10 cellular contexts compared by ENCODE assay signal in genomic region chr7:361680-362415, GRCh38.
DNase-seq lines count a peak whose midpoint lies in the region; ATAC-seq, FAIRE-seq and TF ChIP-seq lines count a peak whose summit lies in the region.
"Had no signal": no experiment of that assay in that cellular context is flagged by ENCODE, and none has a peak within 500 bp of the region (broad histone marks: within the 10 kb centered on the region; RNA-seq: fewer than 3 reads in every experiment).

No MANE protein-coding gene starts in this region.

- H3K4me1 Mint-ChIP-seq in stimulated activated naive CD8-positive, alpha-beta T cell treated with anti-CD3 and anti-CD28 coated beads, Interleukin-15, Interleukin-2, amounts not matched to agents 100 ng/mL and 50 ng/mL, for 24 hours (ENCODE audit: low read depth), result peaks cover 65% of the 10 kb centered on the region

- peaks cover 0 to 4% of the 10 kb centered on the region in 2 donors for H3K4me1 ChIP-seq in muscle layer of duodenum (ENCODE audit: control insufficient read depth in 1 of 2, insufficient read depth in 2 of 2, low read length in 2 of 2)

- H3K27ac ChIP-seq in muscle layer of duodenum (ENCODE audit: low read length), result peak overlapping the region; percentile 51

- H3K27me3 ChIP-seq in bronchial epithelial cell (ENCODE audit: control insufficient read depth, insufficient read depth, low read length) (peaks cover 2% of the 10 kb centered on the region), muscle layer of duodenum (ENCODE audit: low read depth, low read length) (no peaks in the 10 kb centered on the region)
- H3K27me3 ChIP-seq: body of pancreas had no signal

- H3K4me3 ChIP-seq in bronchial epithelial cell (ENCODE audit: low read depth, low read length) (no peak overlapping the region), muscle layer of duodenum (ENCODE audit: low read depth in 1 of 2, low read length in 2 of 2) (peak overlapping the region; percentile 9 to 47)
- H3K4me3 ChIP-seq: body of pancreas had no signal

- H3K27ac Mint-ChIP-seq in stimulated activated naive CD8-positive, alpha-beta T cell treated with anti-CD3 and anti-CD28 coated beads, Interleukin-15, Interleukin-2, amounts not matched to agents 100 ng/mL and 50 ng/mL, for 24 hours, result peak overlapping the region; percentile 86

- peak overlapping the region; percentile 76 for H3K4me3 Mint-ChIP-seq in stimulated activated naive CD8-positive, alpha-beta T cell treated with anti-CD3 and anti-CD28 coated beads, Interleukin-15, Interleukin-2, amounts not matched to agents 100 ng/mL and 50 ng/mL, for 24 hours

- TF ChIP-seq CTCF in bronchial epithelial cell (IDR thresholded peaks at IDR 0.05; ENCODE audit: insufficient read depth, low read length, severe bottlenecking), result no peak

- ATAC-seq in stimulated activated naive CD8-positive, alpha-beta T cell treated with anti-CD3 and anti-CD28 coated beads, Interleukin-15, Interleukin-2, amounts not matched to agents 100 U/mL and 50 U/mL, for 24 hours, result no peak
- ATAC-seq in HG03565 (IDR thresholded peaks at IDR 0.05; ENCODE audit: unreplicated experiment) (no peak), HG03469 (IDR thresholded peaks at IDR 0.05; ENCODE audit: unreplicated experiment) (no peak), HG02759 (IDR thresholded peaks at IDR 0.05; ENCODE audit: unreplicated experiment) (no peak)

- no peaks in the 10 kb centered on the region for H3K36me3 ChIP-seq in bronchial epithelial cell (ENCODE audit: control insufficient read depth, insufficient read depth, low read length)
- no peaks in the 10 kb centered on the region for H3K36me3 ChIP-seq in muscle layer of duodenum (ENCODE audit: control insufficient read depth in 1 of 2, insufficient read depth in 2 of 2, low read length in 2 of 2)

- no peak for DNase-seq in stimulated activated naive CD8-positive, alpha-beta T cell treated with anti-CD3 and anti-CD28 coated beads, Interleukin-15, Interleukin-2, amounts not matched to agents 100 U/mL and 50 U/mL, for 24 hours
- DNase-seq in bronchial epithelial cell (ENCODE audit: low read depth) (no peak), amniotic stem cell (lab: John Stamatoyannopoulos, UW) (no peak)
- DNase-seq: Caco-2 had no signal

- no peaks in the 10 kb centered on the region for H3K9me3 Mint-ChIP-seq in stimulated activated naive CD8-positive, alpha-beta T cell treated with anti-CD3 and anti-CD28 coated beads, Interleukin-15, Interleukin-2, amounts not matched to agents 100 ng/mL and 50 ng/mL, for 24 hours

- FAIRE-seq in bronchial epithelial cell (lab: Jason Lieb, UNC), result peak; percentile 7

- no peaks in the 10 kb centered on the region for H3K36me3 Mint-ChIP-seq in stimulated activated naive CD8-positive, alpha-beta T cell treated with anti-CD3 and anti-CD28 coated beads, Interleukin-15, Interleukin-2, amounts not matched to agents 100 ng/mL and 50 ng/mL, for 24 hours (ENCODE audit: low read depth)

- peaks cover 0 to 7% of the 10 kb centered on the region in 2 donors for H3K9me3 ChIP-seq in muscle layer of duodenum (ENCODE audit: control insufficient read depth in 1 of 2, low read length in 2 of 2)
- H3K9me3 ChIP-seq: Caco-2 had no signal

- peaks cover 12% of the 10 kb centered on the region for H3K27me3 Mint-ChIP-seq in stimulated activated naive CD8-positive, alpha-beta T cell treated with anti-CD3 and anti-CD28 coated beads, Interleukin-15, Interleukin-2, amounts not matched to agents 100 ng/mL and 50 ng/mL, for 24 hours
